Comparison of ENCODE assay signal across 8 cellular contexts in the genomic region with DNA sequence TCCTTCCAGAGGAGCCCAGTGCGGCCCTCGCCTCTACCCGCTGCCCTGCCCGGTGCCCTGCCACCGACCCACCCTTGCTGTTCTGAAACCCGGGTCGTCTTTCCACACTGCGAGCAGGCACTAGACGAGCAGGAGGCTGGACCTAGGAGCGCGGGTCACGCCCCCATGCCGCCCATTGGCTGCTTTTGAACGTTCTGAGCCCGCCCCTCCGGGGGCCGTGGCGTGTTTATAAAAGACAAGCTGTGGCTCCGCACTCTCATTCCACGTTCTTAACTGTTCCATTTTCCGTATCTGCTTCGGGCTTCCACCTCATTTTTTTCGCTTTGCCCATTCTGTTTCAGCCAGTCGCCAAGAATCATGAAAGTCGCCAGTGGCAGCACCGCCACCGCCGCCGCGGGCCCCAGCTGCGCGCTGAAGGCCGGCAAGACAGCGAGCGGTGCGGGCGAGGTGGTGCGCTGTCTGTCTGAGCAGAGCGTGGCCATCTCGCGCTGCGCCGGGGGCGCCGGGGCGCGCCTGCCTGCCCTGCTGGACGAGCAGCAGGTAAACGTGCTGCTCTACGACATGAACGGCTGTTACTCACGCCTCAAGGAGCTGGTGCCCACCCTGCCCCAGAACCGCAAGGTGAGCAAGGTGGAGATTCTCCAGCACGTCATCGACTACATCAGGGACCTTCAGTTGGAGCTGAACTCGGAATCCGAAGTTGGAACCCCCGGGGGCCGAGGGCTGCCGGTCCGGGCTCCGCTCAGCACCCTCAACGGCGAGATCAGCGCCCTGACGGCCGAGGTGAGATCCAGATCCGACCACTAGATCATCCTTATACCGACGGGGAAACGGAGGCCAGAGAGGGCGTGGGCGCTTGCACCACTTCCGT. TPM values are rescaled to one million over a fixed set of nuclear protein-coding genes. Genes with fewer than 3 reads are reported as not detected.
A peak's percentile ranks its signal among the peaks of the same experiment; 100 is the strongest.
DNase-seq lines count a peak whose midpoint lies in the region; ATAC-seq, FAIRE-seq and TF ChIP-seq lines count a peak whose summit lies in the region.

A gene with protein sequence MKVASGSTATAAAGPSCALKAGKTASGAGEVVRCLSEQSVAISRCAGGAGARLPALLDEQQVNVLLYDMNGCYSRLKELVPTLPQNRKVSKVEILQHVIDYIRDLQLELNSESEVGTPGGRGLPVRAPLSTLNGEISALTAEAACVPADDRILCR (plus strand): TSS at position 259 of the 871 bp plus-strand sequence. CDS start 99 bp downstream, at position 358.

- H3K36me3 ChIP-seq in kidney (ENCODE audit: control insufficient read depth in 1 of 2, insufficient read depth in 2 of 2, low read length in 2 of 2), result no peaks in the 10 kb centered on the region

- intact Hi-C loops in kidney (cut with DNase I), result no loop called here

- peak; percentile 37 for FAIRE-seq in kidney (lab: Jason Lieb, UNC)

- no peaks in the 10 kb centered on the region for H3K9me3 ChIP-seq in kidney (ENCODE audit: control insufficient read depth in 1 of 2, low read length in 2 of 2)

- H3K9ac ChIP-seq in kidney (ENCODE audit: low read length in 2 of 2), result peak within 1 kb of the TSS; percentile 92 to 96

- no peak for TF ChIP-seq CTCF in kidney (IDR thresholded peaks at IDR 0.05; ENCODE audit: borderline replicate concordance, extremely low read depth, insufficient read depth)

- DNase-seq in AML-193 (lab: John Stamatoyannopoulos, UW) (peak; percentile 84), GM19240 (ENCODE audit: insufficient read length, low spot score) (peak; percentile 84), NCI-H510A treated with DMSO at 0.1 percent for 48 hours (lab: John Stamatoyannopoulos, UW) (peak; percentile 90), cerebellum (ENCODE audit: low spot score) (peak; percentile 95), kidney (peak; percentile 98)
- peak; percentile 78 to 85 for DNase-seq in activated CD4-positive, alpha-beta T cell treated with anti-CD3 and anti-CD28 coated beads for 24 hours (ENCODE audit: low read depth in 2 of 2)
- DNase-seq in stimulated activated CD4-positive, alpha-beta T cell treated with anti-CD3 and anti-CD28 coated beads, Interleukin-12 subunit alpha, Interleukin-12 subunit beta, amount 100 ng/mL, for 48 hours (ENCODE audit: low read depth in 2 of 3, low spot score in 1 of 3), result peak; percentile 74 to 83 (median 82)

- H3K4me3 ChIP-seq in kidney (ENCODE audit: low read length in 2 of 2), result peak within 1 kb of the TSS; percentile 85 to 95

- peaks cover 13 to 14% of the 10 kb centered on the region in 2 donors for H3K4me1 ChIP-seq in kidney (ENCODE audit: control insufficient read depth in 1 of 2, insufficient read depth in 1 of 2, low read depth in 1 of 2, low read length in 2 of 2)

- peak within 1 kb of the TSS; percentile 93 to 94 for H3K27ac ChIP-seq in kidney (ENCODE audit: low read depth in 2 of 2, low read length in 2 of 2)

- peak; percentile 80 for ATAC-seq in HG03457 (IDR thresholded peaks at IDR 0.05; ENCODE audit: unreplicated experiment)

RNA-seq across cellular contexts. Expression of the gene that starts here (rescaled TPM):
- total RNA-seq in cerebellum (73.1 TPM), kidney (189 TPM)
- polyA plus RNA-seq in kidney (ENCODE audit: insufficient read depth, low read depth, low replicate concordance), result 293 TPM

Comparison
In these comparisons a context has a peak if more than half of its experiments do, and no peak if none do; other contexts are left out.
1. Peak in every context shown above with its lines: DNase-seq, ATAC-seq, H3K4me3 ChIP-seq and H3K27ac ChIP-seq.